In genomic region chr1:154276797-154277196, GRCh38 we compare ENCODE assay signal across 10 cellular contexts. TPM values are rescaled to one million over a fixed set of nuclear protein-coding genes. Genes with fewer than 3 reads are reported as not detected.
A peak's percentile ranks its signal among the peaks of the same experiment; 100 is the strongest.
DNase-seq lines count a peak whose midpoint lies in the region; ATAC-seq and TF ChIP-seq lines count a peak whose summit lies in the region.
"Had no signal": no experiment of that assay in that cellular context is flagged by ENCODE, and none has a peak within 500 bp of the region (broad histone marks: within the 10 kb centered on the region; RNA-seq: fewer than 3 reads in every experiment).

No MANE protein-coding gene starts in this region.

- H2BK20ac ChIP-seq in IMR-90 (ENCODE audit: low read depth, low read length), result no peak overlapping the region

- no peaks in the 10 kb centered on the region for H4K20me1 ChIP-seq in IMR-90 (ENCODE audit: insufficient read depth, low read length)

- no peak overlapping the region for H4K8ac ChIP-seq in IMR-90 (ENCODE audit: low read depth in 2 of 2, low read length in 2 of 2)

- H3K9ac ChIP-seq in IMR-90 (ENCODE audit: low read depth, low read length) (no peak overlapping the region), liver (ENCODE audit: low read depth in 1 of 2, low read length in 2 of 2) (no peak overlapping the region)

- TF ChIP-seq RAD21 in IMR-90 (IDR thresholded peaks at IDR 0.05; ENCODE audit: low read length) (no peak), liver (IDR thresholded peaks at IDR 0.05) (peak; percentile 20)

- no peak overlapping the region for H3K18ac ChIP-seq in IMR-90 (ENCODE audit: low read depth, low read length)

- H3K9me3 Mint-ChIP-seq in activated CD4-positive, alpha-beta memory T cell treated with anti-CD3 and anti-CD28 coated beads for 36 hours, result no peaks in the 10 kb centered on the region
- H3K9me3 Mint-ChIP-seq: activated B cell treated with CpG ODN at 0.5 μM for 24 hours had no signal

- no peak overlapping the region for H3K4me3 Mint-ChIP-seq in activated CD4-positive, alpha-beta memory T cell treated with anti-CD3 and anti-CD28 coated beads for 36 hours
- H3K4me3 Mint-ChIP-seq: activated B cell treated with CpG ODN at 0.5 μM for 24 hours had no signal

- no peak overlapping the region for H3K56ac ChIP-seq in IMR-90 (ENCODE audit: extremely low read depth, insufficient read depth, low read length)

- in situ Hi-C loops in IMR-90 (cut with MboI; ENCODE audit: low sequenced_read_pairs), result no loop called here
- in situ Hi-C loops in ACHN (cut with HindIII; ENCODE audit: low pct_ligation_motif_present, low pct_unique_long_range_greater_than_20kb, low sequenced_read_pairs), result no loop called here

- DNase-seq in Daoy (ENCODE audit: low read depth) (peak; percentile 16), IMR-90 (no peak), ACHN (no peak)
- peak; percentile 61 for DNase-seq in activated CD4-positive, alpha-beta memory T cell treated with anti-CD3 and anti-CD28 coated beads for 36 hours
- no peak for DNase-seq in effector CD8-positive, alpha-beta T cell (lab: John Stamatoyannopoulos, UW)
- DNase-seq: activated B cell treated with CpG ODN at 0.5 μM for 24 hours, NCI-H2171 treated with DMSO at 0.1 percent for 48 hours had no signal

- no peak for TF ChIP-seq POLR2A in IMR-90 (IDR thresholded peaks at IDR 0.05; ENCODE audit: low read depth, low read length)

- no peak overlapping the region for H3K4ac ChIP-seq in IMR-90 (ENCODE audit: low read depth, low read length)

- peaks cover 12 to 13% of the 10 kb centered on the region in 2 experiments for H3K79me1 ChIP-seq in IMR-90 (ENCODE audit: low read depth in 1 of 2, low read length in 2 of 2)

- no peak overlapping the region for H2BK120ac ChIP-seq in IMR-90 (ENCODE audit: low read depth, low read length)

- H3K23ac ChIP-seq in IMR-90 (ENCODE audit: low read depth, low read length), result no peak overlapping the region

- no peak overlapping the region for H2AK5ac ChIP-seq in IMR-90 (ENCODE audit: low read depth, low read length)

- intact Hi-C loops in IMR-90 (cut with micrococcal nuclease), result loop anchor here (10.0 kb wide), 1 partner anchor 168 kb away; no protein-coding TSS in a partner anchor
- intact Hi-C loops in activated CD4-positive, alpha-beta memory T cell treated with anti-CD3 and anti-CD28 coated beads for 36 hours (cut with micrococcal nuclease), result loop anchor here (10.0 kb wide), 2 partner anchors 312 to 472 kb away; partner anchors contain the start of genes CREB3L4 and SLC39A1

- POLR2A ChIA-PET in IMR-90 (lab: Charles Lee; ENCODE audit: unreplicated experiment), result no interaction called here
- POLR2A ChIA-PET in activated CD4-positive, alpha-beta memory T cell treated with anti-CD3 and anti-CD28 coated beads for 36 hours (lab: Charles Lee), result no interaction called here

- CTCF ChIA-PET in IMR-90 (lab: Yijun Ruan, JAX), result interaction anchor here (1.1 kb wide), 1 partner anchor 58 kb away, joined by 3 read pairs; no protein-coding TSS in a partner anchor
- CTCF ChIA-PET in activated CD4-positive, alpha-beta memory T cell treated with anti-CD3 and anti-CD28 coated beads for 36 hours (lab: Charles Lee), result interaction anchor here (0.7 to 8.0 kb wide), 10 partner anchors 10 to 270 kb away, joined by 3 to 98 read pairs (median 4); no protein-coding TSS in a partner anchor

- no peak overlapping the region for H3K27ac ChIP-seq in IMR-90 (ENCODE audit: insufficient read depth, low read length)
- no peak overlapping the region for H3K27ac ChIP-seq in liver (ENCODE audit: low read depth in 1 of 2, low read length in 2 of 2)

- no peak overlapping the region for H3K4me2 ChIP-seq in IMR-90 (ENCODE audit: low read depth, low read length)

- no peak overlapping the region for H4K5ac ChIP-seq in IMR-90 (ENCODE audit: low read depth, low read length)

- H3K4me1 ChIP-seq in IMR-90 (ENCODE audit: control insufficient read depth, insufficient read depth, low read length), result peaks cover 4% of the 10 kb centered on the region; the same call in 1 of the 2 replicates
- H3K4me1 ChIP-seq in liver (ENCODE audit: control insufficient read depth in 4 of 4, insufficient read depth in 4 of 4, low read length in 3 of 4), result peaks cover 1 to 10% (median 9%) of the 10 kb centered on the region in 4 donors

- H3K9me3 ChIP-seq in IMR-90 (ENCODE audit: control insufficient read depth, insufficient read depth, low read length) (no peaks in the 10 kb centered on the region), liver (ENCODE audit: control insufficient read depth in 4 of 4, low read length in 3 of 4) (no peaks in the 10 kb centered on the region)

- dilution Hi-C loops in IMR-90 (cut with HindIII; ENCODE audit: low sequenced_read_pairs, unreplicated experiment), result no loop called here

- BruUV-seq in IMR-90 (replicated peaks; lab: Mats Ljungman, UMichigan), result no TSS peak

- H3K9me1 ChIP-seq in IMR-90 (ENCODE audit: insufficient read depth, low read length), result peaks cover 5% of the 10 kb centered on the region; the same call in 1 of the 2 replicates

- WGBS in IMR-90 (ENCODE audit: extremely low coverage in 2 of 2, insufficient read length in 1 of 2), 2 experiments, result no CpG with 5 or more reads among the region's 7 CpGs
- 92% methylated on average over 7 of the region's 7 CpGs for WGBS in liver

- no peak overlapping the region for H3K4me3 ChIP-seq in IMR-90 (ENCODE audit: insufficient read depth, low read depth, low read length)
- no peak overlapping the region for H3K4me3 ChIP-seq in liver (ENCODE audit: low read depth in 1 of 3, low read length in 3 of 3)
- H3K4me3 ChIP-seq: lung had no signal

- 0 out of 2 replicates have a peak, but pooled peaks have one; percentile 3 for TF ChIP-seq CTCF in IMR-90 (conservative IDR thresholded peaks at IDR 0.05; ENCODE audit: low read depth, low read length)
- TF ChIP-seq CTCF in liver (IDR thresholded peaks at IDR 0.05; ENCODE audit: low read depth, low read length, missing input control), result peak; percentile 13

- H3K36me3 Mint-ChIP-seq in activated CD4-positive, alpha-beta memory T cell treated with anti-CD3 and anti-CD28 coated beads for 36 hours, result peaks cover 32% of the 10 kb centered on the region

- H3K27me3 ChIP-seq in IMR-90 (ENCODE audit: control insufficient read depth, insufficient read depth, low read length), result no peaks in the 10 kb centered on the region
- no peaks in the 10 kb centered on the region for H3K27me3 ChIP-seq in liver (ENCODE audit: control insufficient read depth in 4 of 4, insufficient read depth in 4 of 4, low read length in 3 of 4)

- no peak overlapping the region for H3K14ac ChIP-seq in IMR-90 (replicated peaks; ENCODE audit: low read depth, low read length)

- no peak overlapping the region for H2BK5ac ChIP-seq in IMR-90 (ENCODE audit: low read depth, low read length, poor library complexity, severe bottlenecking)

- H2BK15ac ChIP-seq in IMR-90 (ENCODE audit: low read depth, low read length), result no peak overlapping the region

- no peak for ATAC-seq in IMR-90 (ENCODE audit: low read depth)
- no peak for ATAC-seq in GM19351 (IDR thresholded peaks at IDR 0.05; ENCODE audit: unreplicated experiment)

- H3K36me3 ChIP-seq in IMR-90 (ENCODE audit: control insufficient read depth, insufficient read depth, low read length) (peaks cover 10% of the 10 kb centered on the region), liver (ENCODE audit: control insufficient read depth in 4 of 4, insufficient read depth in 3 of 4, low read depth in 1 of 4, low read length in 3 of 4) (peaks cover 1 to 16% (median 11%) of the 10 kb centered on the region in 4 donors)

- no peak overlapping the region for H2AK9ac ChIP-seq in IMR-90 (replicated peaks; ENCODE audit: low read depth, low read length, poor library complexity)

- peaks cover 20% of the 10 kb centered on the region for H3K4me1 Mint-ChIP-seq in activated CD4-positive, alpha-beta memory T cell treated with anti-CD3 and anti-CD28 coated beads for 36 hours (ENCODE audit: low read depth)

- no peaks in the 10 kb centered on the region for H3K27me3 Mint-ChIP-seq in activated CD4-positive, alpha-beta memory T cell treated with anti-CD3 and anti-CD28 coated beads for 36 hours
- H3K27me3 Mint-ChIP-seq: activated B cell treated with CpG ODN at 0.5 μM for 24 hours had no signal

- H2AFZ ChIP-seq in IMR-90 (replicated peaks; ENCODE audit: low read length, poor library complexity), result no peak overlapping the region

- no peak overlapping the region for H4K91ac ChIP-seq in IMR-90 (ENCODE audit: insufficient read depth, low read depth, low read length)

- no peak overlapping the region for H3K27ac Mint-ChIP-seq in activated CD4-positive, alpha-beta memory T cell treated with anti-CD3 and anti-CD28 coated beads for 36 hours
- H3K27ac Mint-ChIP-seq: activated B cell treated with CpG ODN at 0.5 μM for 24 hours had no signal

RNA-seq across cellular contexts. Expression of gene HAX1, which starts 4.4 kb away (rescaled TPM):
- 155 and 169 TPM in 2 replicates for total RNA-seq in Daoy (2014; rRNA removed; shearing (Covaris generic))
- total RNA-seq in IMR-90 (2012; rRNA removed) (140 and 146 TPM in 2 replicates), liver (10 to 100 TPM; 37.5 to 59.5 TPM)
- polyA plus RNA-seq in IMR-90 (2012; rRNA removed) (117 TPM in 2 replicates), liver (10 to 100 TPM; 59.1 to 91.2 TPM)
- 57.8 and 129 TPM in 2 replicates for polyA plus RNA-seq in IMR-90 (2012; cell fraction: cytosol; rRNA removed)
- 51.3 and 98.5 TPM in 2 replicates for polyA plus RNA-seq in IMR-90 (2012; cell fraction: nucleus; rRNA removed; ENCODE audit: low replicate concordance)
- total RNA-seq in activated CD4-positive, alpha-beta memory T cell treated with anti-CD3 and anti-CD28 coated beads for 36 hours, result 100 to 1,000 TPM; 168 to 169 TPM

RNA-seq across cellular contexts. Expression of gene AQP10, which starts 44.1 kb away (rescaled TPM):
- not detected in 2 replicates for total RNA-seq in Daoy (2014; rRNA removed; shearing (Covaris generic))
- total RNA-seq in IMR-90 (2012; rRNA removed) (not detected in 2 replicates), liver (under 1 TPM in 1 of 2 donors, not detected in 1; 0.14 TPM)
- polyA plus RNA-seq in IMR-90 (2012; rRNA removed) (not detected in 2 replicates), liver (not detected)
- not detected in 2 replicates for polyA plus RNA-seq in IMR-90 (2012; cell fraction: cytosol; rRNA removed)
- polyA plus RNA-seq in IMR-90 (2012; cell fraction: nucleus; rRNA removed; ENCODE audit: low replicate concordance), result not detected in 2 replicates
- not detected for total RNA-seq in activated CD4-positive, alpha-beta memory T cell treated with anti-CD3 and anti-CD28 coated beads for 36 hours
- total RNA-seq: activated B cell treated with CpG ODN at 0.5 μM for 24 hours had no signal

RNA-seq across cellular contexts. Expression of gene ATP8B2, which starts 48.5 kb away (rescaled TPM):
- 31.6 and 41.7 TPM in 2 replicates for total RNA-seq in Daoy (2014; rRNA removed; shearing (Covaris generic))
- total RNA-seq in IMR-90 (2012; rRNA removed) (91.0 and 91.9 TPM in 2 replicates), liver (10 to 100 TPM in 1 of 2 donors, 1 to 10 TPM in 1; 6.1 to 16.2 TPM)
- polyA plus RNA-seq in IMR-90 (2012; rRNA removed) (79.4 and 86.1 TPM in 2 replicates), liver (1 to 10 TPM in 1 of 2 donors, under 1 TPM in 1; 0.75 to 4.5 TPM)
- polyA plus RNA-seq in IMR-90 (2012; cell fraction: cytosol; rRNA removed), result 44.9 and 89.2 TPM in 2 replicates
- 90.5 and 239 TPM in 2 replicates for polyA plus RNA-seq in IMR-90 (2012; cell fraction: nucleus; rRNA removed; ENCODE audit: low replicate concordance)
- 10 to 100 TPM; 58.5 to 59.9 TPM for total RNA-seq in activated CD4-positive, alpha-beta memory T cell treated with anti-CD3 and anti-CD28 coated beads for 36 hours

RNA-seq across cellular contexts. Expression of gene UBAP2L, which starts 56.0 kb away (rescaled TPM):
- total RNA-seq in Daoy (2014; rRNA removed; shearing (Covaris generic)), result 98.6 and 105 TPM in 2 replicates
- total RNA-seq in IMR-90 (2012; rRNA removed) (57.5 and 77.2 TPM in 2 replicates), liver (10 to 100 TPM; 34.2 to 51.0 TPM)
- polyA plus RNA-seq in IMR-90 (2012; rRNA removed) (149 and 156 TPM in 2 replicates), liver (10 to 100 TPM; 24.3 to 33.9 TPM)
- polyA plus RNA-seq in IMR-90 (2012; cell fraction: cytosol; rRNA removed), result 58.9 and 125 TPM in 2 replicates
- polyA plus RNA-seq in IMR-90 (2012; cell fraction: nucleus; rRNA removed; ENCODE audit: low replicate concordance), result 363 and 547 TPM in 2 replicates
- total RNA-seq in activated CD4-positive, alpha-beta memory T cell treated with anti-CD3 and anti-CD28 coated beads for 36 hours, result 100 to 1,000 TPM; 180 to 183 TPM

Comparison
In these comparisons a context has a peak if more than half of its experiments do, and no peak if none do; other contexts are left out.
1. DNase-seq: peak in Daoy (single experiment) and activated CD4-positive, alpha-beta memory T cell treated with anti-CD3 and anti-CD28 coated beads for 36 hours (single experiment); none in IMR-90 (single experiment), effector CD8-positive, alpha-beta T cell (single experiment) and ACHN (single experiment).